21 cellular contexts compared by ENCODE assay signal in genomic region chr1:87239997-87240396, GRCh38.
DNase-seq lines count a peak whose midpoint lies in the region; ATAC-seq and TF ChIP-seq lines count a peak whose summit lies in the region.
"Had no signal": no experiment of that assay in that cellular context is flagged by ENCODE, and none has a peak within 500 bp of the region (broad histone marks: within the 10 kb centered on the region; RNA-seq: fewer than 3 reads in every experiment).

No MANE protein-coding gene starts in this region.

- H3K9me3 Mint-ChIP-seq in Calu3 (ENCODE audit: low read depth, unreplicated experiment) = no peaks in the 10 kb centered on the region
- H3K9me3 Mint-ChIP-seq: CD4-positive, alpha-beta memory T cell had no signal

- peaks cover 20% of the 10 kb centered on the region for H3K4me1 Mint-ChIP-seq in Calu3 (ENCODE audit: low read depth, unreplicated experiment)
- H3K4me1 Mint-ChIP-seq: CD14-positive monocyte; CD4-positive, alpha-beta memory T cell had no signal

- H3K27ac Mint-ChIP-seq in Calu3 (ENCODE audit: unreplicated experiment) = peak overlapping the region; percentile 41
- H3K27ac Mint-ChIP-seq: CD14-positive monocyte; CD4-positive, alpha-beta memory T cell had no signal

- no peak for TF ChIP-seq CTCF in Calu3 (IDR thresholded peaks at IDR 0.05; ENCODE audit: unreplicated experiment)
- no peak for TF ChIP-seq CTCF in smooth muscle cell (IDR thresholded peaks at IDR 0.05; ENCODE audit: borderline replicate concordance, insufficient read depth, poor library complexity, severe bottlenecking)
- TF ChIP-seq CTCF in GM13976 (IDR thresholded peaks at IDR 0.05; ENCODE audit: borderline replicate concordance, control extremely low read depth, extremely low read depth, insufficient read depth, missing control alignments) = no peak
- no peak for TF ChIP-seq CTCF in lower lobe of right lung (IDR thresholded peaks at IDR 0.05)

- intact Hi-C loops in Calu3 (cut with micrococcal nuclease; ENCODE audit: unreplicated experiment) = no loop called here
- intact Hi-C loops in lower lobe of right lung (cut with DNase I) = no loop called here

- no peak overlapping the region for H3K9ac ChIP-seq in smooth muscle cell (ENCODE audit: low read depth)
- H3K9ac ChIP-seq: BLaER1 treated with 17β-estradiol and CSF1 and Interleukin-3, amounts not matched to agents 10 nM and 100 nM; GM23248 had no signal

- H3K36me3 ChIP-seq in mesodermal cell (ENCODE audit: control insufficient read depth, insufficient read depth, low read length) = no peaks in the 10 kb centered on the region
- no peaks in the 10 kb centered on the region for H3K36me3 ChIP-seq in smooth muscle cell (ENCODE audit: low read depth)
- H3K36me3 ChIP-seq in lower lobe of right lung = no peaks in the 10 kb centered on the region
- H3K36me3 ChIP-seq: BE2C; BLaER1 treated with 17β-estradiol and CSF1 and Interleukin-3, amounts not matched to agents 10 nM and 100 nM had no signal

- H2AFZ ChIP-seq in smooth muscle cell (ENCODE audit: low read depth) = no peak overlapping the region
- H2AFZ ChIP-seq: GM23248 had no signal

- no peaks in the 10 kb centered on the region for H3F3A ChIP-seq in smooth muscle cell (ENCODE audit: low read depth)

- H3K4me3 ChIP-seq in mesodermal cell (ENCODE audit: extremely low read depth, insufficient read depth, low read length, poor library complexity, severe bottlenecking) = no peak overlapping the region
- H3K4me3 ChIP-seq in smooth muscle cell = no peak overlapping the region
- no peak overlapping the region for H3K4me3 ChIP-seq in lower lobe of right lung
- H3K4me3 ChIP-seq: A549; BLaER1 treated with 17β-estradiol and CSF1 and Interleukin-3, amounts not matched to agents 10 nM and 100 nM; GM23248 had no signal

- peaks cover 18% of the 10 kb centered on the region for H3K4me1 ChIP-seq in mesodermal cell (ENCODE audit: control insufficient read depth, insufficient read depth, low read length, poor library complexity, severe bottlenecking)
- no peaks in the 10 kb centered on the region for H3K4me1 ChIP-seq in smooth muscle cell (ENCODE audit: low read depth)
- no peaks in the 10 kb centered on the region for H3K4me1 ChIP-seq in lower lobe of right lung
- H3K4me1 ChIP-seq: A549, BE2C had no signal

- H4K20me1 ChIP-seq in smooth muscle cell (ENCODE audit: low read depth) = no peaks in the 10 kb centered on the region
- H4K20me1 ChIP-seq: BLaER1 treated with 17β-estradiol and CSF1 and Interleukin-3, amounts not matched to agents 10 nM and 100 nM had no signal

- no peak overlapping the region for H3K4me2 ChIP-seq in smooth muscle cell
- H3K4me2 ChIP-seq: A549; BLaER1 treated with 17β-estradiol and CSF1 and Interleukin-3, amounts not matched to agents 10 nM and 100 nM had no signal

- no peaks in the 10 kb centered on the region for H3K27me3 ChIP-seq in smooth muscle cell (ENCODE audit: low read depth)
- peaks cover 4% of the 10 kb centered on the region for H3K27me3 ChIP-seq in lower lobe of right lung (ENCODE audit: low read depth)
- H3K27me3 ChIP-seq: BE2C; BLaER1 treated with 17β-estradiol and CSF1 and Interleukin-3, amounts not matched to agents 10 nM and 100 nM had no signal

- ATAC-seq in HG03571 (IDR thresholded peaks at IDR 0.05; ENCODE audit: unreplicated experiment) (no peak), lower lobe of right lung (no peak)
- ATAC-seq: A549 had no signal

- BruUV-seq in Calu3 (replicated peaks; lab: Mats Ljungman, UMichigan) = no TSS peak

- in situ Hi-C loops in GM13976 (cut with MboI; ENCODE audit: low sequenced_read_pairs, unreplicated experiment) = no loop called here

- peak overlapping the region; percentile 68 for H3K27ac ChIP-seq in mesodermal cell (ENCODE audit: low read depth, low read length, severe bottlenecking)
- H3K27ac ChIP-seq in smooth muscle cell (ENCODE audit: low read depth) = peak overlapping the region; percentile 59
- H3K27ac ChIP-seq in lower lobe of right lung = no peak overlapping the region
- H3K27ac ChIP-seq: A549; BLaER1 treated with 17β-estradiol and CSF1 and Interleukin-3, amounts not matched to agents 10 nM and 100 nM; GM23248 had no signal

- H3K36me3 Mint-ChIP-seq in Calu3 (ENCODE audit: insufficient read depth, unreplicated experiment) = no peaks in the 10 kb centered on the region
- H3K36me3 Mint-ChIP-seq: CD14-positive monocyte; CD4-positive, alpha-beta memory T cell had no signal

- H3K27me3 Mint-ChIP-seq in Calu3 (ENCODE audit: unreplicated experiment) = no peaks in the 10 kb centered on the region

- no peaks in the 10 kb centered on the region for H3K79me2 ChIP-seq in smooth muscle cell (ENCODE audit: low read depth)

- DNase-seq in Calu3 (no peak), RPMI7951 (ENCODE audit: low read depth) (peak; percentile 67), smooth muscle cell (lab: John Stamatoyannopoulos, UW; ENCODE audit: unreplicated experiment) (no peak), GM13976 (ENCODE audit: low spot score) (no peak), lower lobe of right lung (no peak)
- DNase-seq: 8988T; ACHN; AML-193; BE2C; CD4-positive, alpha-beta memory T cell; COR-L47; DMS153; DND-41; GM23248; H7; HCEC 1CT had no signal

- H3K9me3 ChIP-seq in mesodermal cell (ENCODE audit: control insufficient read depth, low read length) = no peaks in the 10 kb centered on the region
- no peaks in the 10 kb centered on the region for H3K9me3 ChIP-seq in smooth muscle cell (replicated peaks; ENCODE audit: low read depth)
- no peaks in the 10 kb centered on the region for H3K9me3 ChIP-seq in lower lobe of right lung
- H3K9me3 ChIP-seq: A549; BE2C; BLaER1 treated with 17β-estradiol and CSF1 and Interleukin-3, amounts not matched to agents 10 nM and 100 nM had no signal

- CTCF ChIA-PET in Calu3 (lab: Charles Lee) = interaction anchor here (0.9 to 1.2 kb wide), 3 partner anchors 10 to 643 kb away, joined by 3 to 5 read pairs (median 4); no protein-coding TSS in a partner anchor

- WGBS in mesodermal cell (ENCODE audit: insufficient coverage in 2 of 2), 2 experiments = 100% methylated on average over 1 of the region's 1 CpG; no CpG with 5 or more reads in 1 of the 2 experiments
- WGBS in smooth muscle cell (ENCODE audit: low lambda C conversion rate) = 77% methylated on average over 1 of the region's 1 CpG

- H3K4me3 Mint-ChIP-seq in Calu3 (ENCODE audit: low read depth, unreplicated experiment) = no peak overlapping the region
- H3K4me3 Mint-ChIP-seq: CD14-positive monocyte; CD4-positive, alpha-beta memory T cell had no signal
